8 cellular contexts compared by ENCODE assay signal in genomic region chr9:127122176-127123151, GRCh38. TPM values are rescaled to one million over a fixed set of nuclear protein-coding genes. Genes with fewer than 3 reads are reported as not detected.
A peak's percentile ranks its signal among the peaks of the same experiment; 100 is the strongest.
DNase-seq lines count a peak whose midpoint lies in the region; ATAC-seq and TF ChIP-seq lines count a peak whose summit lies in the region.

ANGPTL2 (minus strand) TSS chr9:127122635; CDS start chr9:127108731, 13,904 bp downstream.

- DNase-seq in EL (peak; percentile 94), HL-60 (ENCODE audit: low read depth in 1 of 2, low spot score in 1 of 2) (peak; percentile 62 to 72), T-cell (peak in 5 of 34 experiments; percentile 4 to 22 (median 7)), memory B cell (ENCODE audit: low spot score in 2 of 2) (peak; percentile 5 to 33), KG1 (lab: John Stamatoyannopoulos, UW) (no peak)

- peaks cover 22% of the 10 kb centered on the region for H3K27me3 ChIP-seq in HL-60 (ENCODE audit: insufficient read depth, poor library complexity, severe bottlenecking)
- no peaks in the 10 kb centered on the region for H3K27me3 ChIP-seq in subcutaneous abdominal adipose tissue (ENCODE audit: control insufficient read depth in 5 of 5, insufficient read depth in 4 of 5, low read length in 5 of 5)

- ATAC-seq in T-cell (replicated peaks in 1 of 4) (peak; percentile 31 to 57 (median 42)), esophagus mucosa (peak; percentile 84), memory B cell (ENCODE audit: low read depth) (peak; percentile 72), HG02970 (IDR thresholded peaks at IDR 0.05; ENCODE audit: low FRiP score, unreplicated experiment) (no peak)

- H3K4me3 ChIP-seq in HL-60 (replicated peaks; ENCODE audit: insufficient read depth, low read length) (no peak within 1 kb of the TSS), subcutaneous abdominal adipose tissue (ENCODE audit: low read depth in 1 of 5, low read length in 5 of 5) (peak within 1 kb of the TSS; percentile 90 to 99 (median 96))

- no peaks in the 10 kb centered on the region for H3K9me3 ChIP-seq in subcutaneous abdominal adipose tissue (ENCODE audit: control insufficient read depth in 5 of 5, low read length in 5 of 5)

- H3K27ac ChIP-seq in HL-60 (replicated peaks), result no peak within 1 kb of the TSS
- peak within 1 kb of the TSS; percentile 98 for H3K27ac ChIP-seq in subcutaneous abdominal adipose tissue (ENCODE audit: low read depth, low read length)

- H3K4me3 Mint-ChIP-seq in T-cell (peak within 1 kb of the TSS in 1 of 3 donors; percentile 53), memory B cell (peak within 1 kb of the TSS; percentile 73)

- H3K36me3 ChIP-seq in subcutaneous abdominal adipose tissue (ENCODE audit: control insufficient read depth in 5 of 5, insufficient read depth in 5 of 5, low read length in 5 of 5), result peaks cover 0 to 26% (median 17%) of the 10 kb centered on the region in 5 donors

- POLR2A ChIA-PET in T-cell (lab: Charles Lee), result no interaction called here

- H3K27me3 Mint-ChIP-seq in T-cell (peaks cover 18 to 39% of the 10 kb centered on the region in 2 donors), memory B cell (peaks cover 6% of the 10 kb centered on the region)

- H3K36me3 Mint-ChIP-seq in T-cell (no peaks in the 10 kb centered on the region), memory B cell (peaks cover 11% of the 10 kb centered on the region)

- TF ChIP-seq CTCF in HL-60 (IDR thresholded peaks at IDR 0.05; ENCODE audit: insufficient read depth, low read length), result no peak

- CTCF ChIA-PET in T-cell (lab: Charles Lee), result no interaction called here

- H3K27ac Mint-ChIP-seq in T-cell (no peak within 1 kb of the TSS), memory B cell (no peak within 1 kb of the TSS)

- peaks cover 11 to 67% (median 51%) of the 10 kb centered on the region in 5 donors for H3K4me1 ChIP-seq in subcutaneous abdominal adipose tissue (ENCODE audit: control insufficient read depth in 5 of 5, insufficient read depth in 5 of 5, low read length in 5 of 5)

- H3K4me1 Mint-ChIP-seq in T-cell, result peaks cover 4 to 7% (median 5%) of the 10 kb centered on the region in 3 donors
- H3K4me1 Mint-ChIP-seq in memory B cell, result peaks cover 21% of the 10 kb centered on the region

- H3K9ac ChIP-seq in subcutaneous abdominal adipose tissue (ENCODE audit: low read length in 5 of 5), result peak within 1 kb of the TSS; percentile 88 to 99 (median 96)

- H3K9me3 Mint-ChIP-seq in T-cell, result no peaks in the 10 kb centered on the region
- no peaks in the 10 kb centered on the region for H3K9me3 Mint-ChIP-seq in memory B cell

RNA-seq across cellular contexts. Expression of gene ANGPTL2, which starts in this region (rescaled TPM):
- total RNA-seq in T-cell (under 1 TPM in 3 of 5 donors, not detected in 2; 0.10 to 0.82 (median 0.13) TPM), esophagus mucosa (2.1 TPM)

Comparison
In these comparisons a context has a peak if more than half of its experiments do, and no peak if none do; other contexts are left out.
1. Peak in ATAC-seq in T-cell; RNA of the gene not detected or under 1 TPM.